1 cellular context compared by ENCODE assay signal in genomic region chr16:50804290-50804907, GRCh38.
A peak's percentile ranks its signal among the peaks of the same experiment; 100 is the strongest.
TF ChIP-seq lines count a peak whose summit lies in the region.

No MANE protein-coding gene starts in this region.

TF ChIP-seq in HepG2, 621 proteins besides CTCF, POLR2A, EP300 and RAD21 (continued from another document and continues in another):
- TF ChIP-seq ZNF766 (CRISPR knock-in tag; IDR thresholded peaks at IDR 0.05; ENCODE audit: borderline replicate concordance): no peak
- TF ChIP-seq HNF4G (IDR thresholded peaks at IDR 0.05; ENCODE audit: borderline replicate concordance, low read depth, low read length): peak; percentile 95
- TF ChIP-seq HNF4G (CRISPR knock-in tag; IDR thresholded peaks at IDR 0.05; ENCODE audit: borderline replicate concordance, low read depth): peak; percentile 94
- TF ChIP-seq, protein P1, sequence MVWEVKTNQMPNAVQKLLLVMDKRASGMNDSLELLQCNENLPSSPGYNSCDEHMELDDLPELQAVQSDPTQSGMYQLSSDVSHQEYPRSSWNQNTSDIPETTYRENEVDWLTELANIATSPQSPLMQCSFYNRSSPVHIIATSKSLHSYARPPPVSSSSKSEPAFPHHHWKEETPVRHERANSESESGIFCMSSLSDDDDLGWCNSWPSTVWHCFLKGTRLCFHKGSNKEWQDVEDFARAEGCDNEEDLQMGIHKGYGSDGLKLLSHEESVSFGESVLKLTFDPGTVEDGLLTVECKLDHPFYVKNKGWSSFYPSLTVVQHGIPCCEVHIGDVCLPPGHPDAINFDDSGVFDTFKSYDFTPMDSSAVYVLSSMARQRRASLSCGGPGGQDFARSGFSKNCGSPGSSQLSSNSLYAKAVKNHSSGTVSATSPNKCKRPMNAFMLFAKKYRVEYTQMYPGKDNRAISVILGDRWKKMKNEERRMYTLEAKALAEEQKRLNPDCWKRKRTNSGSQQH (CRISPR knock-in tag; IDR thresholded peaks at IDR 0.05; ENCODE audit: low read depth): no peak
- no peak for TF ChIP-seq JUN (CRISPR knock-in tag; IDR thresholded peaks at IDR 0.05)
- no peak for TF ChIP-seq ZNF558 (CRISPR knock-in tag; IDR thresholded peaks at IDR 0.05; ENCODE audit: borderline replicate concordance)
- TF ChIP-seq TRIM24 (CRISPR knock-in tag; IDR thresholded peaks at IDR 0.05): no peak
- no peak for TF ChIP-seq TBP (CRISPR knock-in tag; IDR thresholded peaks at IDR 0.05)
- TF ChIP-seq YY1 (IDR thresholded peaks at IDR 0.05; ENCODE audit: insufficient read depth, insufficient replicate concordance, low read depth, low read length): peak; percentile 58
- TF ChIP-seq PAWR (CRISPR knock-in tag; IDR thresholded peaks at IDR 0.05; ENCODE audit: borderline replicate concordance): no peak
- TF ChIP-seq NKX3-1 (CRISPR knock-in tag; IDR thresholded peaks at IDR 0.05): no peak
- TF ChIP-seq IRF2 (CRISPR knock-in tag; IDR thresholded peaks at IDR 0.05): peak; percentile 37
- TF ChIP-seq MAFK (conservative IDR thresholded peaks at IDR 0.05 in 1 of 2, IDR thresholded peaks at IDR 0.05 in 1 of 2; ENCODE audit: low read length in 2 of 2): no peak
- no peak for TF ChIP-seq RFX1 (IDR thresholded peaks at IDR 0.05)
- no peak for TF ChIP-seq MYPOP (CRISPR knock-in tag; IDR thresholded peaks at IDR 0.05)
- 0 out of 2 replicates have a peak, but pooled peaks have one; percentile 17 for TF ChIP-seq CEBPG (CRISPR knock-in tag; IDR thresholded peaks at IDR 0.05)
- TF ChIP-seq ZNF709 (CRISPR knock-in tag; IDR thresholded peaks at IDR 0.05): peak; percentile 50; the same call in 1 of the 2 replicates
- TF ChIP-seq FOXK1 (CRISPR knock-in tag; IDR thresholded peaks at IDR 0.05; ENCODE audit: borderline replicate concordance, low read depth): no peak
- TF ChIP-seq, protein P2, sequence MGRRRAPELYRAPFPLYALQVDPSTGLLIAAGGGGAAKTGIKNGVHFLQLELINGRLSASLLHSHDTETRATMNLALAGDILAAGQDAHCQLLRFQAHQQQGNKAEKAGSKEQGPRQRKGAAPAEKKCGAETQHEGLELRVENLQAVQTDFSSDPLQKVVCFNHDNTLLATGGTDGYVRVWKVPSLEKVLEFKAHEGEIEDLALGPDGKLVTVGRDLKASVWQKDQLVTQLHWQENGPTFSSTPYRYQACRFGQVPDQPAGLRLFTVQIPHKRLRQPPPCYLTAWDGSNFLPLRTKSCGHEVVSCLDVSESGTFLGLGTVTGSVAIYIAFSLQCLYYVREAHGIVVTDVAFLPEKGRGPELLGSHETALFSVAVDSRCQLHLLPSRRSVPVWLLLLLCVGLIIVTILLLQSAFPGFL (CRISPR knock-in tag; IDR thresholded peaks at IDR 0.05): no peak
- TF ChIP-seq FOXK2 (IDR thresholded peaks at IDR 0.05): no peak
- TF ChIP-seq SRF (IDR thresholded peaks at IDR 0.05; ENCODE audit: low read depth, low read length): no peak
- no peak for TF ChIP-seq REL (CRISPR knock-in tag; conservative IDR thresholded peaks at IDR 0.05)
- TF ChIP-seq ZNF431 (CRISPR knock-in tag; IDR thresholded peaks at IDR 0.05; ENCODE audit: borderline replicate concordance, low read depth): no peak
- peak; percentile 38; the same call in 1 of the 2 replicates for TF ChIP-seq NFKB2 (CRISPR knock-in tag; IDR thresholded peaks at IDR 0.05; ENCODE audit: borderline replicate concordance)
- TF ChIP-seq NRL (CRISPR knock-in tag; IDR thresholded peaks at IDR 0.05; ENCODE audit: borderline replicate concordance): no peak
- TF ChIP-seq ZBTB3 (CRISPR knock-in tag; IDR thresholded peaks at IDR 0.05; ENCODE audit: borderline replicate concordance, low read depth): no peak
- no peak for TF ChIP-seq TOE1 (CRISPR knock-in tag; IDR thresholded peaks at IDR 0.05)
- peak; percentile 62; the same call in 1 of the 2 replicates for TF ChIP-seq ZNF121 (CRISPR knock-in tag; IDR thresholded peaks at IDR 0.05)
- TF ChIP-seq ELF3 (CRISPR knock-in tag; IDR thresholded peaks at IDR 0.05): no peak
- TF ChIP-seq ZNF720 (CRISPR knock-in tag; IDR thresholded peaks at IDR 0.05): no peak
- TF ChIP-seq TGIF2 (CRISPR knock-in tag; IDR thresholded peaks at IDR 0.05): no peak
- no peak for TF ChIP-seq ONECUT2 (CRISPR knock-in tag; IDR thresholded peaks at IDR 0.05)
- no peak for TF ChIP-seq TEAD2 (CRISPR knock-in tag; IDR thresholded peaks at IDR 0.05)
- peak; percentile 69; the same call in 1 of the 2 replicates for TF ChIP-seq ZNF253 (CRISPR knock-in tag; IDR thresholded peaks at IDR 0.05; ENCODE audit: borderline replicate concordance)
- TF ChIP-seq RAD51 (IDR thresholded peaks at IDR 0.05; ENCODE audit: borderline replicate concordance): no peak
- TF ChIP-seq ZNF646 (CRISPR knock-in tag; IDR thresholded peaks at IDR 0.05): no peak
- TF ChIP-seq, protein P3, sequence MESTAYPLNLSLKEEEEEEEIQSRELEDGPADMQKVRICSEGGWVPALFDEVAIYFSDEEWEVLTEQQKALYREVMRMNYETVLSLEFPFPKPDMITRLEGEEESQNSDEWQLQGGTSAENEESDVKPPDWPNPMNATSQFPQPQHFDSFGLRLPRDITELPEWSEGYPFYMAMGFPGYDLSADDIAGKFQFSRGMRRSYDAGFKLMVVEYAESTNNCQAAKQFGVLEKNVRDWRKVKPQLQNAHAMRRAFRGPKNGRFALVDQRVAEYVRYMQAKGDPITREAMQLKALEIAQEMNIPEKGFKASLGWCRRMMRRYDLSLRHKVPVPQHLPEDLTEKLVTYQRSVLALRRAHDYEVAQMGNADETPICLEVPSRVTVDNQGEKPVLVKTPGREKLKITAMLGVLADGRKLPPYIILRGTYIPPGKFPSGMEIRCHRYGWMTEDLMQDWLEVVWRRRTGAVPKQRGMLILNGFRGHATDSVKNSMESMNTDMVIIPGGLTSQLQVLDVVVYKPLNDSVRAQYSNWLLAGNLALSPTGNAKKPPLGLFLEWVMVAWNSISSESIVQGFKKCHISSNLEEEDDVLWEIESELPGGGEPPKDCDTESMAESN (CRISPR knock-in tag; conservative IDR thresholded peaks at IDR 0.05): no peak
- peak; percentile 70 for TF ChIP-seq ZNF883 (CRISPR knock-in tag; IDR thresholded peaks at IDR 0.05; ENCODE audit: not compliant biosample characterization)
- TF ChIP-seq, protein P4, sequence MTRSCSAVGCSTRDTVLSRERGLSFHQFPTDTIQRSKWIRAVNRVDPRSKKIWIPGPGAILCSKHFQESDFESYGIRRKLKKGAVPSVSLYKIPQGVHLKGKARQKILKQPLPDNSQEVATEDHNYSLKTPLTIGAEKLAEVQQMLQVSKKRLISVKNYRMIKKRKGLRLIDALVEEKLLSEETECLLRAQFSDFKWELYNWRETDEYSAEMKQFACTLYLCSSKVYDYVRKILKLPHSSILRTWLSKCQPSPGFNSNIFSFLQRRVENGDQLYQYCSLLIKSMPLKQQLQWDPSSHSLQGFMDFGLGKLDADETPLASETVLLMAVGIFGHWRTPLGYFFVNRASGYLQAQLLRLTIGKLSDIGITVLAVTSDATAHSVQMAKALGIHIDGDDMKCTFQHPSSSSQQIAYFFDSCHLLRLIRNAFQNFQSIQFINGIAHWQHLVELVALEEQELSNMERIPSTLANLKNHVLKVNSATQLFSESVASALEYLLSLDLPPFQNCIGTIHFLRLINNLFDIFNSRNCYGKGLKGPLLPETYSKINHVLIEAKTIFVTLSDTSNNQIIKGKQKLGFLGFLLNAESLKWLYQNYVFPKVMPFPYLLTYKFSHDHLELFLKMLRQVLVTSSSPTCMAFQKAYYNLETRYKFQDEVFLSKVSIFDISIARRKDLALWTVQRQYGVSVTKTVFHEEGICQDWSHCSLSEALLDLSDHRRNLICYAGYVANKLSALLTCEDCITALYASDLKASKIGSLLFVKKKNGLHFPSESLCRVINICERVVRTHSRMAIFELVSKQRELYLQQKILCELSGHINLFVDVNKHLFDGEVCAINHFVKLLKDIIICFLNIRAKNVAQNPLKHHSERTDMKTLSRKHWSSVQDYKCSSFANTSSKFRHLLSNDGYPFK (CRISPR knock-in tag; IDR thresholded peaks at IDR 0.05; ENCODE audit: borderline replicate concordance): peak; percentile 65; the same call in 1 of the 2 replicates
- TF ChIP-seq ZNF782 (CRISPR knock-in tag; IDR thresholded peaks at IDR 0.05; ENCODE audit: borderline replicate concordance): no peak
- no peak for TF ChIP-seq ZNF101 (CRISPR knock-in tag; IDR thresholded peaks at IDR 0.05; ENCODE audit: borderline replicate concordance, low read depth)
- no peak for TF ChIP-seq CCAR2 (optimal IDR thresholded peaks at IDR 0.05; ENCODE audit: low read depth, low read length)
- no peak for TF ChIP-seq PTBP1 (IDR thresholded peaks at IDR 0.05; ENCODE audit: low read depth, low read length, poor library complexity, severe bottlenecking)
- TF ChIP-seq NPAS2 (CRISPR knock-in tag; IDR thresholded peaks at IDR 0.05; ENCODE audit: borderline replicate concordance): no peak
- TF ChIP-seq ZNF12 (CRISPR knock-in tag; IDR thresholded peaks at IDR 0.05): no peak
- TF ChIP-seq ZNF605 (CRISPR knock-in tag; IDR thresholded peaks at IDR 0.05): peak; percentile 75
- TF ChIP-seq PITX1 (CRISPR knock-in tag; IDR thresholded peaks at IDR 0.05): no peak; the same call in 1 of the 2 replicates
- TF ChIP-seq CENPX (CRISPR knock-in tag; IDR thresholded peaks at IDR 0.05): no peak
- TF ChIP-seq ZNF256 (CRISPR knock-in tag; conservative IDR thresholded peaks at IDR 0.05): no peak
- TF ChIP-seq NFATC3 (CRISPR knock-in tag; IDR thresholded peaks at IDR 0.05): no peak
- TF ChIP-seq, protein P5, sequence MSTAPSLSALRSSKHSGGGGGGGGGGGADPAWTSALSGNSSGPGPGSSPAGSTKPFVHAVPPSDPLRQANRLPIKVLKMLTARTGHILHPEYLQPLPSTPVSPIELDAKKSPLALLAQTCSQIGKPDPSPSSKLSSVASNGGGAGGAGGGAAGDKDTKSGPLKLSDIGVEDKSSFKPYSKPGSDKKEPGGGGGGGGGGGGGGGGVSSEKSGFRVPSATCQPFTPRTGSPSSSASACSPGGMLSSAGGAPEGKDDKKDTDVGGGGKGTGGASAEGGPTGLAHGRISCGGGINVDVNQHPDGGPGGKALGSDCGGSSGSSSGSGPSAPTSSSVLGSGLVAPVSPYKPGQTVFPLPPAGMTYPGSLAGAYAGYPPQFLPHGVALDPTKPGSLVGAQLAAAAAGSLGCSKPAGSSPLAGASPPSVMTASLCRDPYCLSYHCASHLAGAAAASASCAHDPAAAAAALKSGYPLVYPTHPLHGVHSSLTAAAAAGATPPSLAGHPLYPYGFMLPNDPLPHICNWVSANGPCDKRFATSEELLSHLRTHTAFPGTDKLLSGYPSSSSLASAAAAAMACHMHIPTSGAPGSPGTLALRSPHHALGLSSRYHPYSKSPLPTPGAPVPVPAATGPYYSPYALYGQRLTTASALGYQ (CRISPR knock-in tag; IDR thresholded peaks at IDR 0.05): no peak
- TF ChIP-seq SNAI1 (CRISPR knock-in tag; IDR thresholded peaks at IDR 0.05; ENCODE audit: borderline replicate concordance): no peak
- TF ChIP-seq NAIF1 (CRISPR knock-in tag; IDR thresholded peaks at IDR 0.05; ENCODE audit: borderline replicate concordance): no peak
- TF ChIP-seq ZNF552 (CRISPR knock-in tag; IDR thresholded peaks at IDR 0.05; ENCODE audit: borderline replicate concordance): no peak; the same call in 1 of the 2 replicates
- no peak for TF ChIP-seq KLF9 (CRISPR knock-in tag; IDR thresholded peaks at IDR 0.05; ENCODE audit: low read depth)
- TF ChIP-seq SIN3A (IDR thresholded peaks at IDR 0.05; ENCODE audit: borderline replicate concordance, low read depth, low read length): peak; percentile 67; the same call in 1 of the 2 replicates
- 0 out of 2 replicates have a peak, but pooled peaks have one; percentile 20 for TF ChIP-seq ZNF510 (CRISPR knock-in tag; IDR thresholded peaks at IDR 0.05; ENCODE audit: low read depth)
- no peak for TF ChIP-seq ZNF326 (CRISPR knock-in tag; IDR thresholded peaks at IDR 0.05; ENCODE audit: borderline replicate concordance)
- TF ChIP-seq KLF6 (CRISPR knock-in tag; IDR thresholded peaks at IDR 0.05): no peak
